1 cellular context compared by ENCODE assay signal in the genomic region with DNA sequence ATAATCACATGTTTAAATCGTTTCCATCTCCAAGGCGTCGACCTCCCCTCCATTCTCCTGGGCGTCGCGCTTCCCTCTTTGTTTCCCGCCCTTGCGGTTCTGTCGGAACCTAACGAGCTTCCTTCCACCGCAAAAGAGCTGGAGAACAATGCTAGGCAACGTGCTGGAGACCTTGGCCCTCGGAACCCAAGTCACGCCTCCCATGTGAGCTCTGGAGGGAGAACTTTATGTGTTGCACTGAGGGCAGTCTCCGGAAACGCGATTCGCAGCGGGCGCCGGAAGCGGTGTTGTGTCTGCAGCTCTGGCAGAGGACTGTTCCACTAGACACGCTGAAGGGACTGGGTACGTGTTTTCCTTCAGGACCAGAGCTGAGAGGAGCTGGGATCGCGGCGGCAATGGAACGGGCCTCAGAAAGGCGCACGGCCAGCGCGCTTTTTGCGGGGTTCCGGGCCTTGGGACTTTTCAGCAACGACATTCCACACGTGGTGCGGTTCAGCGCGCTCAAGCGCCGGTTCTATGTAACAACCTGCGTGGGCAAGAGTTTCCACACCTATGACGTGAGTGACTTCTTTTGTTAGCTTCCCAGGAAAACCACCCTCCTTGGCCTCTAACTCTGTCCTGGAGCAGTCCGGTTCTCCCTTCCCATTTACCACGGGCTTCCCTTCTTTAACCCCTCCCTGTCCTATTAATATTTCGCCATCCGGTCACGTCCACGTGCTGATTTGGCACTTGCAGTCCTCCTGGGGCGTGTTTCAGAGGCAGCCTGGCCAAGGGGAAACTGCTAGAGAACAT.
TF ChIP-seq lines count a peak whose summit lies in the region.

A gene (plus strand): TSS at position 287 of the 792 bp plus-strand sequence. CDS start 109 bp downstream, at position 396.

TF ChIP-seq in HEK293, 187 proteins besides CTCF, POLR2A, EP300 and RAD21 (continued from another document and continues in another):
- TF ChIP-seq, protein P1, sequence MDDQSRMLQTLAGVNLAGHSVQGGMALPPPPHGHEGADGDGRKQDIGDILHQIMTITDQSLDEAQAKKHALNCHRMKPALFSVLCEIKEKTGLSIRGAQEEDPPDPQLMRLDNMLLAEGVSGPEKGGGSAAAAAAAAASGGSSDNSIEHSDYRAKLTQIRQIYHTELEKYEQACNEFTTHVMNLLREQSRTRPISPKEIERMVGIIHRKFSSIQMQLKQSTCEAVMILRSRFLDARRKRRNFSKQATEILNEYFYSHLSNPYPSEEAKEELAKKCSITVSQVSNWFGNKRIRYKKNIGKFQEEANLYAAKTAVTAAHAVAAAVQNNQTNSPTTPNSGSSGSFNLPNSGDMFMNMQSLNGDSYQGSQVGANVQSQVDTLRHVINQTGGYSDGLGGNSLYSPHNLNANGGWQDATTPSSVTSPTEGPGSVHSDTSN (CRISPR knock-in tag; IDR thresholded peaks at IDR 0.05): peak; percentile 96
- peak; percentile 92 for TF ChIP-seq ZNF561 (tag by site-specific recombination; IDR thresholded peaks at IDR 0.05; ENCODE audit: borderline replicate concordance)
- no peak for TF ChIP-seq ZNF266 (tag by site-specific recombination; IDR thresholded peaks at IDR 0.05; ENCODE audit: low read depth)
- TF ChIP-seq, protein P2, sequence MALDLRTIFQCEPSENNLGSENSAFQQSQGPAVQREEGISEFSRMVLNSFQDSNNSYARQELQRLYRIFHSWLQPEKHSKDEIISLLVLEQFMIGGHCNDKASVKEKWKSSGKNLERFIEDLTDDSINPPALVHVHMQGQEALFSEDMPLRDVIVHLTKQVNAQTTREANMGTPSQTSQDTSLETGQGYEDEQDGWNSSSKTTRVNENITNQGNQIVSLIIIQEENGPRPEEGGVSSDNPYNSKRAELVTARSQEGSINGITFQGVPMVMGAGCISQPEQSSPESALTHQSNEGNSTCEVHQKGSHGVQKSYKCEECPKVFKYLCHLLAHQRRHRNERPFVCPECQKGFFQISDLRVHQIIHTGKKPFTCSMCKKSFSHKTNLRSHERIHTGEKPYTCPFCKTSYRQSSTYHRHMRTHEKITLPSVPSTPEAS (tag by site-specific recombination; IDR thresholded peaks at IDR 0.05): peak; percentile 57; the same call in 1 of the 2 replicates
- peak; percentile 39; the same call in 1 of the 2 replicates for TF ChIP-seq KLF9 (tag by site-specific recombination; IDR thresholded peaks at IDR 0.05; ENCODE audit: low read depth)
- TF ChIP-seq ZNF184 (tag by site-specific recombination; IDR thresholded peaks at IDR 0.05): peak; percentile 91
- no peak for TF ChIP-seq ZNF311 (tag by site-specific recombination; IDR thresholded peaks at IDR 0.05; ENCODE audit: borderline replicate concordance)
- peak; percentile 92 for TF ChIP-seq GLI4 (tag by site-specific recombination; IDR thresholded peaks at IDR 0.05)
- TF ChIP-seq SETDB1 (IDR thresholded peaks at IDR 0.05; ENCODE audit: insufficient read length, low read length): peak; percentile 93
- peak; percentile 98 for TF ChIP-seq ZNF660 (tag by site-specific recombination; IDR thresholded peaks at IDR 0.05)
- peak; percentile 31; the same call in 1 of the 2 replicates for TF ChIP-seq ZNF701 (tag by site-specific recombination; IDR thresholded peaks at IDR 0.05)
- TF ChIP-seq YY2 (tag by site-specific recombination; IDR thresholded peaks at IDR 0.05): peak; percentile 79
- no peak for TF ChIP-seq ZNF354C (tag by site-specific recombination; IDR thresholded peaks at IDR 0.05; ENCODE audit: borderline replicate concordance, low read depth)
- TF ChIP-seq, protein P3, sequence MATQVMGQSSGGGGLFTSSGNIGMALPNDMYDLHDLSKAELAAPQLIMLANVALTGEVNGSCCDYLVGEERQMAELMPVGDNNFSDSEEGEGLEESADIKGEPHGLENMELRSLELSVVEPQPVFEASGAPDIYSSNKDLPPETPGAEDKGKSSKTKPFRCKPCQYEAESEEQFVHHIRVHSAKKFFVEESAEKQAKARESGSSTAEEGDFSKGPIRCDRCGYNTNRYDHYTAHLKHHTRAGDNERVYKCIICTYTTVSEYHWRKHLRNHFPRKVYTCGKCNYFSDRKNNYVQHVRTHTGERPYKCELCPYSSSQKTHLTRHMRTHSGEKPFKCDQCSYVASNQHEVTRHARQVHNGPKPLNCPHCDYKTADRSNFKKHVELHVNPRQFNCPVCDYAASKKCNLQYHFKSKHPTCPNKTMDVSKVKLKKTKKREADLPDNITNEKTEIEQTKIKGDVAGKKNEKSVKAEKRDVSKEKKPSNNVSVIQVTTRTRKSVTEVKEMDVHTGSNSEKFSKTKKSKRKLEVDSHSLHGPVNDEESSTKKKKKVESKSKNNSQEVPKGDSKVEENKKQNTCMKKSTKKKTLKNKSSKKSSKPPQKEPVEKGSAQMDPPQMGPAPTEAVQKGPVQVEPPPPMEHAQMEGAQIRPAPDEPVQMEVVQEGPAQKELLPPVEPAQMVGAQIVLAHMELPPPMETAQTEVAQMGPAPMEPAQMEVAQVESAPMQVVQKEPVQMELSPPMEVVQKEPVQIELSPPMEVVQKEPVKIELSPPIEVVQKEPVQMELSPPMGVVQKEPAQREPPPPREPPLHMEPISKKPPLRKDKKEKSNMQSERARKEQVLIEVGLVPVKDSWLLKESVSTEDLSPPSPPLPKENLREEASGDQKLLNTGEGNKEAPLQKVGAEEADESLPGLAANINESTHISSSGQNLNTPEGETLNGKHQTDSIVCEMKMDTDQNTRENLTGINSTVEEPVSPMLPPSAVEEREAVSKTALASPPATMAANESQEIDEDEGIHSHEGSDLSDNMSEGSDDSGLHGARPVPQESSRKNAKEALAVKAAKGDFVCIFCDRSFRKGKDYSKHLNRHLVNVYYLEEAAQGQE (tag by site-specific recombination; IDR thresholded peaks at IDR 0.05): peak; percentile 76; the same call in 1 of the 2 replicates
- TF ChIP-seq, protein P4, sequence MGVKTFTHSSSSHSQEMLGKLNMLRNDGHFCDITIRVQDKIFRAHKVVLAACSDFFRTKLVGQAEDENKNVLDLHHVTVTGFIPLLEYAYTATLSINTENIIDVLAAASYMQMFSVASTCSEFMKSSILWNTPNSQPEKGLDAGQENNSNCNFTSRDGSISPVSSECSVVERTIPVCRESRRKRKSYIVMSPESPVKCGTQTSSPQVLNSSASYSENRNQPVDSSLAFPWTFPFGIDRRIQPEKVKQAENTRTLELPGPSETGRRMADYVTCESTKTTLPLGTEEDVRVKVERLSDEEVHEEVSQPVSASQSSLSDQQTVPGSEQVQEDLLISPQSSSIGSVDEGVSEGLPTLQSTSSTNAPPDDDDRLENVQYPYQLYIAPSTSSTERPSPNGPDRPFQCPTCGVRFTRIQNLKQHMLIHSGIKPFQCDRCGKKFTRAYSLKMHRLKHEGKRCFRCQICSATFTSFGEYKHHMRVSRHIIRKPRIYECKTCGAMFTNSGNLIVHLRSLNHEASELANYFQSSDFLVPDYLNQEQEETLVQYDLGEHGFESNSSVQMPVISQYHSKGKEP (tag by site-specific recombination; IDR thresholded peaks at IDR 0.05): peak; percentile 49; the same call in 1 of the 2 replicates
- TF ChIP-seq, protein P5, sequence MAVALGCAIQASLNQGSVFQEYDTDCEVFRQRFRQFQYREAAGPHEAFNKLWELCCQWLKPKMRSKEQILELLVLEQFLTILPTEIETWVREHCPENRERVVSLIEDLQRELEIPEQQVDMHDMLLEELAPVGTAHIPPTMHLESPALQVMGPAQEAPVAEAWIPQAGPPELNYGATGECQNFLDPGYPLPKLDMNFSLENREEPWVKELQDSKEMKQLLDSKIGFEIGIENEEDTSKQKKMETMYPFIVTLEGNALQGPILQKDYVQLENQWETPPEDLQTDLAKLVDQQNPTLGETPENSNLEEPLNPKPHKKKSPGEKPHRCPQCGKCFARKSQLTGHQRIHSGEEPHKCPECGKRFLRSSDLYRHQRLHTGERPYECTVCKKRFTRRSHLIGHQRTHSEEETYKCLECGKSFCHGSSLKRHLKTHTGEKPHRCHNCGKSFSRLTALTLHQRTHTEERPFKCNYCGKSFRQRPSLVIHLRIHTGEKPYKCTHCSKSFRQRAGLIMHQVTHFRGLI (tag by site-specific recombination; IDR thresholded peaks at IDR 0.05): peak; percentile 39; the same call in 1 of the 2 replicates
- TF ChIP-seq, protein P6, sequence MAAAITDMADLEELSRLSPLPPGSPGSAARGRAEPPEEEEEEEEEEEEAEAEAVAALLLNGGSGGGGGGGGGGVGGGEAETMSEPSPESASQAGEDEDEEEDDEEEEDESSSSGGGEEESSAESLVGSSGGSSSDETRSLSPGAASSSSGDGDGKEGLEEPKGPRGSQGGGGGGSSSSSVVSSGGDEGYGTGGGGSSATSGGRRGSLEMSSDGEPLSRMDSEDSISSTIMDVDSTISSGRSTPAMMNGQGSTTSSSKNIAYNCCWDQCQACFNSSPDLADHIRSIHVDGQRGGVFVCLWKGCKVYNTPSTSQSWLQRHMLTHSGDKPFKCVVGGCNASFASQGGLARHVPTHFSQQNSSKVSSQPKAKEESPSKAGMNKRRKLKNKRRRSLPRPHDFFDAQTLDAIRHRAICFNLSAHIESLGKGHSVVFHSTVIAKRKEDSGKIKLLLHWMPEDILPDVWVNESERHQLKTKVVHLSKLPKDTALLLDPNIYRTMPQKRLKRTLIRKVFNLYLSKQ (tag by site-specific recombination; IDR thresholded peaks at IDR 0.05; ENCODE audit: borderline replicate concordance): peak; percentile 45; the same call in 1 of the 2 replicates
- 0 out of 2 replicates have a peak, but pooled peaks have one; percentile 12 for TF ChIP-seq ZNF16 (tag by site-specific recombination; IDR thresholded peaks at IDR 0.05; ENCODE audit: low read depth)
- TF ChIP-seq ZNF2 (tag by site-specific recombination; IDR thresholded peaks at IDR 0.05): peak; percentile 97
- TF ChIP-seq ZBTB17 (tag by site-specific recombination; IDR thresholded peaks at IDR 0.05): peak; percentile 92
- TF ChIP-seq ZFP37 (tag by site-specific recombination; IDR thresholded peaks at IDR 0.05): peak; percentile 96
- TF ChIP-seq ZNF768 (tag by site-specific recombination; IDR thresholded peaks at IDR 0.05): no peak
- TF ChIP-seq HOXA7 (CRISPR knock-in tag; IDR thresholded peaks at IDR 0.05; ENCODE audit: borderline replicate concordance): no peak
- TF ChIP-seq ZNF658 (tag by site-specific recombination; IDR thresholded peaks at IDR 0.05): 0 out of 2 replicates have a peak, but pooled peaks have one; percentile 44
- TF ChIP-seq, protein P7, sequence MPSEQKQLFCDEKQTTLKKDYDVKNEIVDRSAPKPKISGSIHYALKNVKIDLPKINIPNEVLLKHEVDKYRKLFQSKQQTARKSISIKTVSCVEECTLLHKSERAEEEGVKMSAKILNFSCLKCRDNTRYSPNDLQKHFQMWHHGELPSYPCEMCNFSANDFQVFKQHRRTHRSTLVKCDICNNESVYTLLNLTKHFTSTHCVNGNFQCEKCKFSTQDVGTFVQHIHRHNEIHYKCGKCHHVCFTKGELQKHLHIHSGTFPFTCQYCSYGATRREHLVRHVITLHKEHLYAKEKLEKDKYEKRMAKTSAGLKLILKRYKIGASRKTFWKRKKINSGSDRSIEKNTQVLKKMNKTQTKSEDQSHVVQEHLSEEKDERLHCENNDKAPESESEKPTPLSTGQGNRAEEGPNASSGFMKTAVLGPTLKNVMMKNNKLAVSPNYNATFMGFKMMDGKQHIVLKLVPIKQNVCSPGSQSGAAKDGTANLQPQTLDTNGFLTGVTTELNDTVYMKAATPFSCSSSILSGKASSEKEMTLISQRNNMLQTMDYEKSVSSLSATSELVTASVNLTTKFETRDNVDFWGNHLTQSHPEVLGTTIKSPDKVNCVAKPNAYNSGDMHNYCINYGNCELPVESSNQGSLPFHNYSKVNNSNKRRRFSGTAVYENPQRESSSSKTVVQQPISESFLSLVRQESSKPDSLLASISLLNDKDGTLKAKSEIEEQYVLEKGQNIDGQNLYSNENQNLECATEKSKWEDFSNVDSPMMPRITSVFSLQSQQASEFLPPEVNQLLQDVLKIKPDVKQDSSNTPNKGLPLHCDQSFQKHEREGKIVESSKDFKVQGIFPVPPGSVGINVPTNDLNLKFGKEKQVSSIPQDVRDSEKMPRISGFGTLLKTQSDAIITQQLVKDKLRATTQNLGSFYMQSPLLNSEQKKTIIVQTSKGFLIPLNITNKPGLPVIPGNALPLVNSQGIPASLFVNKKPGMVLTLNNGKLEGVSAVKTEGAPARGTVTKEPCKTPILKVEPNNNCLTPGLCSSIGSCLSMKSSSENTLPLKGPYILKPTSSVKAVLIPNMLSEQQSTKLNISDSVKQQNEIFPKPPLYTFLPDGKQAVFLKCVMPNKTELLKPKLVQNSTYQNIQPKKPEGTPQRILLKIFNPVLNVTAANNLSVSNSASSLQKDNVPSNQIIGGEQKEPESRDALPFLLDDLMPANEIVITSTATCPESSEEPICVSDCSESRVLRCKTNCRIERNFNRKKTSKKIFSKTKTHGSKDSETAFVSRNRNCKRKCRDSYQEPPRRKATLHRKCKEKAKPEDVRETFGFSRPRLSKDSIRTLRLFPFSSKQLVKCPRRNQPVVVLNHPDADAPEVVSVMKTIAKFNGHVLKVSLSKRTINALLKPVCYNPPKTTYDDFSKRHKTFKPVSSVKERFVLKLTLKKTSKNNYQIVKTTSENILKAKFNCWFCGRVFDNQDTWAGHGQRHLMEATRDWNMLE (tag by site-specific recombination; conservative IDR thresholded peaks at IDR 0.05; ENCODE audit: low read depth): peak; percentile 100
- TF ChIP-seq YY1 (tag by site-specific recombination; IDR thresholded peaks at IDR 0.05): peak; percentile 84
- peak; percentile 20; the same call in 1 of the 2 replicates for TF ChIP-seq ZNF585B (tag by site-specific recombination; IDR thresholded peaks at IDR 0.05)
- TF ChIP-seq, protein P8, sequence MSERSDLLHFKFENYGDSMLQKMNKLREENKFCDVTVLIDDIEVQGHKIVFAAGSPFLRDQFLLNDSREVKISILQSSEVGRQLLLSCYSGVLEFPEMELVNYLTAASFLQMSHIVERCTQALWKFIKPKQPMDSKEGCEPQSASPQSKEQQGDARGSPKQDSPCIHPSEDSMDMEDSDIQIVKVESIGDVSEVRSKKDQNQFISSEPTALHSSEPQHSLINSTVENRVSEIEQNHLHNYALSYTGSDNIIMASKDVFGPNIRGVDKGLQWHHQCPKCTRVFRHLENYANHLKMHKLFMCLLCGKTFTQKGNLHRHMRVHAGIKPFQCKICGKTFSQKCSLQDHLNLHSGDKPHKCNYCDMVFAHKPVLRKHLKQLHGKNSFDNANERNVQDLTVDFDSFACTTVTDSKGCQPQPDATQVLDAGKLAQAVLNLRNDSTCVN (tag by site-specific recombination; optimal IDR thresholded peaks at IDR 0.05): peak; percentile 47
- TF ChIP-seq REPIN1 (tag by site-specific recombination; IDR thresholded peaks at IDR 0.05; ENCODE audit: low read depth): peak; percentile 90; the same call in 1 of the 2 replicates
- peak; percentile 96 for TF ChIP-seq SP7 (tag by site-specific recombination; IDR thresholded peaks at IDR 0.05)
- no peak for TF ChIP-seq ZNF747 (tag by site-specific recombination; IDR thresholded peaks at IDR 0.05)
- TF ChIP-seq, protein P9, sequence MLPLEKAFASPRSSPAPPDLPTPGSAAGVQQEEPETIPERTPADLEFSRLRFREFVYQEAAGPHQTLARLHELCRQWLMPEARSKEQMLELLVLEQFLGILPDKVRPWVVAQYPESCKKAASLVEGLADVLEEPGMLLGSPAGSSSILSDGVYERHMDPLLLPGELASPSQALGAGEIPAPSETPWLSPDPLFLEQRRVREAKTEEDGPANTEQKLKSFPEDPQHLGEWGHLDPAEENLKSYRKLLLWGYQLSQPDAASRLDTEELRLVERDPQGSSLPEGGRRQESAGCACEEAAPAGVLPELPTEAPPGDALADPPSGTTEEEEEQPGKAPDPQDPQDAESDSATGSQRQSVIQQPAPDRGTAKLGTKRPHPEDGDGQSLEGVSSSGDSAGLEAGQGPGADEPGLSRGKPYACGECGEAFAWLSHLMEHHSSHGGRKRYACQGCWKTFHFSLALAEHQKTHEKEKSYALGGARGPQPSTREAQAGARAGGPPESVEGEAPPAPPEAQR (tag by site-specific recombination; IDR thresholded peaks at IDR 0.05): 0 out of 2 replicates have a peak, but pooled peaks have one; percentile 22
- peak; percentile 53; the same call in 1 of the 2 replicates for TF ChIP-seq OVOL3 (tag by site-specific recombination; IDR thresholded peaks at IDR 0.05)
- TF ChIP-seq ZNF175 (tag by site-specific recombination; IDR thresholded peaks at IDR 0.05): no peak
